Comparison of ENCODE assay signal across 2 cellular contexts in the genomic region with DNA sequence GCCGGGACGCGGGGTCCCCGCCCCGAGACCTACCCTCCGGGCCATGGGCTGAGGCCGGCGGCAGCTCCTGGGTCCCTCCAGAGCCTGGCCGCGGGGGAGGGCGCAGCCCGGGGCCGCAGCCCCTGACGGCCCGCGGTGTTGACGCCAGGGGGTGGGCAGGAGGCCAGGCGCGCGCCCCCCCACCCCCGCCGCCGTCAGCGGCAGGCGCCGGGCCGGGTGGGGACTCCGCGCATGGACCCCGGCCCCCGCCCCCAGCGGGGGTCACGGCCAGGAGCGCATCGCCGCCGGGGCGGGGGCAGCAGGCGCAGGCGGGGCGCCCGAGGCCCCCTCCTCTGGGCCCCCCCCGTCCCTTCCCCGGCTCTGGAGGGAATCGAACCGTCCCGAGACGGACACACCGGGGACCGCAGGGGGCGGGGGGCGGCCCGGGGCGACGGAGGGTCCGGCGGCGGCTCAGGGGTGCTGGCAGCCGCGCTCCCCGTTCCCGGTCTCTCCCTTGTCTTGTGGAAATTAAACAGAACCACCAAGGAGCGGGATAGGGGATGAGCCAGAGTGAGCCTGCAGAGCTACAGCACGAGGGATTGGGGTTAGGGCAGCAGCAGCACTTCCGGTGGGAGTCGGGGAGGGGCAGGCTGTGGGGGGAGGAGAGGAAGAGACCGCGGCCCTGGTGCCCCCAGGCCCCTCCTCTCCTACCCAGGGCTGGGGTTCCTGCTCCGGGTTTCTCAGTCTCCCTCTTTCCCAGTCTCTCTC.
TF ChIP-seq lines count a peak whose summit lies in the region.

A gene (minus strand): TSS at position 491 of the 747 bp plus-strand sequence. CDS start 446 bp downstream, at position 45.

TF ChIP-seq in IMR-90, 13 proteins besides CTCF, POLR2A, EP300 and RAD21:
- peak; percentile 19; the same call in 1 of the 2 replicates for TF ChIP-seq MAZ (IDR thresholded peaks at IDR 0.05; ENCODE audit: borderline replicate concordance, low read depth, low read length)
- no peak for TF ChIP-seq MXI1 (IDR thresholded peaks at IDR 0.05; ENCODE audit: borderline replicate concordance, low read depth, low read length)
TF ChIP-seq in IMR-90: peak in this region for 1.

TF ChIP-seq in endothelial cell of umbilical vein, 7 proteins besides CTCF, POLR2A, EP300 and RAD21:
- TF ChIP-seq EZH2 (IDR thresholded peaks at IDR 0.05; ENCODE audit: borderline replicate concordance, low read depth, low read length, severe bottlenecking) (peak; percentile 90), FOS (IDR thresholded peaks at IDR 0.05; ENCODE audit: borderline replicate concordance, insufficient read depth, low read length) (no peak)
